1 cellular context compared by ENCODE assay signal in the genomic region with DNA sequence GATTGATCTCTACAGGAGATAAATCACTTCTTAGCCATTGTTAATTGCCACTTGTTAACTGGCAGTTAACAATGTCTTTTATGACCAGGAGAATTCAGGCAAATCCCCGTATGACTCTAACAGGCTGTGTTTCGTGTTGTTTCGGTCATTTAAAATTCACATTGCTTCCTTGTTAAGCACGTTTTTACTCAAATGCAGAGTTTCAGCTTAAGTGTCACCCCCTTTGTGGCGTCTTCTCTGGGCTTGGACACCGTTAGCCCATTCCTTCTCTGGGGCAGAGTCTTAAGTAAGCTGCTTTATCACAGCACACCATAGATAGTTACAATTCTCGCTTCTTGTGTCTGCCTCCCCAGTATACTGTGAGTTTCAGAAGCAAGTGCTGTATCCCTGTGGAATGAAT.
TF ChIP-seq lines count a peak whose summit lies in the region.

No MANE protein-coding gene starts in this region.

TF ChIP-seq in IMR-90, 13 proteins besides CTCF, POLR2A, EP300 and RAD21:
- TF ChIP-seq RCOR1 (IDR thresholded peaks at IDR 0.05; ENCODE audit: insufficient replicate concordance, low read length): no peak
